26 cellular contexts compared by ENCODE assay signal in the genomic region with DNA sequence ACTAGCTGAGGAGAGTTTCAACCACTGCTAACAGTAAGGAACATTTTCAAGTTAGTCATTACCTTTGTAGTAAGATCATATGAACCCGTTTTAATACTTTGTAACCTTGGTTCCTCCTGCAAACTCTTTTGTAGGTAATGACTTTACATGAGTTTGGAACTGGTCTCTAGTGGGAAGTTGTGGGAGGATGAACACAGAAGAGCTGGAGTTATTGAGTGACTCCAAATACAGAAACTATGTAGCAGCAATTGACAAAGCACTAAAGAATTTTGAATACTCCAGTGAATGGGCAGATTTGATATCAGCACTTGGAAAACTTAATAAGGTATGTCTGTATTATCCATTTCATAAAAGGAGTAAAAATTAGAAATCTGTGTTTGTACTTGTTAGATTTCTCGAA. TPM values are rescaled to one million over a fixed set of nuclear protein-coding genes. Genes with fewer than 3 reads are reported as not detected.
DNase-seq lines count a peak whose midpoint lies in the region; ATAC-seq and TF ChIP-seq lines count a peak whose summit lies in the region.
"Had no signal": no experiment of that assay in that cellular context is flagged by ENCODE, and none has a peak within 500 bp of the region (broad histone marks: within the 10 kb centered on the region; RNA-seq: fewer than 3 reads in every experiment).

No MANE protein-coding gene starts in this region.

- H3K4me1 Mint-ChIP-seq in nephron: peaks cover 25% of the 10 kb centered on the region
- H3K4me1 Mint-ChIP-seq: activated CD4-positive, alpha-beta memory T cell treated with anti-CD3 and anti-CD28 coated beads, Interleukin-2, amount 10 ng/mL, durations not matched to agents 7 days and 5 days had no signal

- H3K27me3 ChIP-seq in SK-N-SH (ENCODE audit: insufficient read depth): no peaks in the 10 kb centered on the region
- H3K27me3 ChIP-seq: adrenal gland had no signal

- CTCF ChIA-PET in SK-N-SH (lab: Yijun Ruan, JAX): interaction anchor here (1.4 to 4.4 kb wide), 3 partner anchors 12 to 30 kb away, joined by 4 to 22 read pairs (median 5); partner anchors contain the start of genes DOP1A and UBE3D

- H3K4me3 Mint-ChIP-seq in nephron: no peak overlapping the region
- H3K4me3 Mint-ChIP-seq: activated CD4-positive, alpha-beta memory T cell treated with anti-CD3 and anti-CD28 coated beads, Interleukin-2, amount 10 ng/mL, durations not matched to agents 7 days and 5 days; CD4-positive, CD25-positive, alpha-beta regulatory T cell; naive B cell; type B pancreatic cell had no signal

- POLR2A ChIA-PET in SK-N-SH (lab: Yijun Ruan, JAX): no interaction called here

- peaks cover 7% of the 10 kb centered on the region; the same call in 1 of the 2 replicates for H3K79me2 ChIP-seq in SK-N-SH (ENCODE audit: insufficient read depth)

- peaks cover 0 to 6% of the 10 kb centered on the region in 2 experiments; a peak in 2 of 4 replicates for H3K4me1 ChIP-seq in SK-N-SH (ENCODE audit: control insufficient read depth in 1 of 2, insufficient read depth in 2 of 2, low read depth in 1 of 2, low read length in 1 of 2)
- H3K4me1 ChIP-seq in mucosa of descending colon (ENCODE audit: low read depth): no peaks in the 10 kb centered on the region

- H3K4me3 ChIP-seq in SK-N-SH (ENCODE audit: low read depth in 2 of 2, low read length in 1 of 2) (no peak overlapping the region), epithelial cell of proximal tubule (ENCODE audit: low read depth, low read length) (no peak overlapping the region), mucosa of descending colon (no peak overlapping the region)
- H3K4me3 ChIP-seq: adrenal gland, GM12878 had no signal

- no peak overlapping the region for H2AFZ ChIP-seq in SK-N-SH (ENCODE audit: low read depth)

- no peak for ATAC-seq in HG03520 (IDR thresholded peaks at IDR 0.05; ENCODE audit: unreplicated experiment)
- ATAC-seq in mucosa of descending colon: no peak
- ATAC-seq: GM12878, right cardiac atrium had no signal

- H3K9me3 Mint-ChIP-seq in nephron: peaks cover 2% of the 10 kb centered on the region
- H3K9me3 Mint-ChIP-seq: type B pancreatic cell had no signal

- peaks cover 4 to 8% of the 10 kb centered on the region in 2 experiments for H3K36me3 ChIP-seq in SK-N-SH (replicated peaks in 1 of 2; ENCODE audit: control insufficient read depth in 1 of 2, insufficient read depth in 2 of 2, low read length in 1 of 2)
- H3K36me3 ChIP-seq in mucosa of descending colon (ENCODE audit: low read depth): no peaks in the 10 kb centered on the region
- H3K36me3 ChIP-seq: adrenal gland had no signal

- peaks cover 8% of the 10 kb centered on the region for H3F3A ChIP-seq in SK-N-SH (replicated peaks; ENCODE audit: insufficient read depth)

- no peaks in the 10 kb centered on the region for H4K20me1 ChIP-seq in SK-N-SH (ENCODE audit: insufficient read depth)

- TF ChIP-seq EP300 in SK-N-SH (IDR thresholded peaks at IDR 0.05; ENCODE audit: borderline replicate concordance in 1 of 2, low read depth in 1 of 2, low read length in 1 of 2): no peak

- TF ChIP-seq RAD21 in SK-N-SH (IDR thresholded peaks at IDR 0.05; ENCODE audit: low read length): no peak

- DNase-seq in AG20443 (ENCODE audit: low spot score) (peak; percentile 25), SK-N-SH (no peak), epithelial cell of proximal tubule (ENCODE audit: low read depth) (peak; percentile 7), KG1 (lab: John Stamatoyannopoulos, UW) (no peak), SHP77 (lab: John Stamatoyannopoulos, UW) (no peak), mucosa of descending colon (no peak)
- DNase-seq: activated CD4-positive, alpha-beta memory T cell treated with anti-CD3 and anti-CD28 coated beads, Interleukin-2, amount 10 ng/mL, durations not matched to agents 7 days and 5 days; activated gamma-delta T cell treated with Interleukin-2 at 50 U/mL for 16 hours; adrenal gland; CD4-positive, CD25-positive, alpha-beta regulatory T cell; central memory CD4-positive, alpha-beta T cell; DMS153; hypothalamus; islet precursor cell; Karpas-422; naive B cell; NCI-H1694; NCI-H2171; NCI-H526; right cardiac atrium; T1000 had no signal

- no peak overlapping the region for H3K9ac ChIP-seq in SK-N-SH

- 0 out of 2 replicates have a peak overlapping the region, but pooled peaks have one; percentile 36 for H3K4me2 ChIP-seq in SK-N-SH

- TF ChIP-seq CTCF in SK-N-SH (IDR thresholded peaks at IDR 0.05) (no peak), epithelial cell of proximal tubule (conservative IDR thresholded peaks at IDR 0.05; ENCODE audit: low read depth, low read length) (no peak), nephron (IDR thresholded peaks at IDR 0.05; ENCODE audit: unreplicated experiment in 3 of 3) (no peak), mucosa of descending colon (IDR thresholded peaks at IDR 0.05) (no peak)

- intact Hi-C loops in mucosa of descending colon (cut with DNase I, micrococcal nuclease): no loop called here

- 85% methylated on average over 2 of the region's 2 CpGs for WGBS in SK-N-SH (ENCODE audit: low lambda C conversion rate)

- peak overlapping the region in 1 of 2 experiments; percentile 45; a peak in 2 of 4 replicates for H3K27ac ChIP-seq in SK-N-SH (ENCODE audit: low read depth in 2 of 2, low read length in 1 of 2)
- H3K27ac ChIP-seq: adrenal gland, epithelial cell of prostate had no signal

- H3K9me3 ChIP-seq in SK-N-SH (no peaks in the 10 kb centered on the region), mucosa of descending colon (no peaks in the 10 kb centered on the region)
- H3K9me3 ChIP-seq: adrenal gland had no signal

- H3K27ac Mint-ChIP-seq in nephron: peak overlapping the region; percentile 59 to 84 (median 64)
- H3K27ac Mint-ChIP-seq: activated CD4-positive, alpha-beta memory T cell treated with anti-CD3 and anti-CD28 coated beads, Interleukin-2, amount 10 ng/mL, durations not matched to agents 7 days and 5 days; type B pancreatic cell had no signal

- no peaks in the 10 kb centered on the region for H3K9me2 ChIP-seq in SK-N-SH

- H3K27me3 Mint-ChIP-seq in nephron (ENCODE audit: low read depth): no peaks in the 10 kb centered on the region
- H3K27me3 Mint-ChIP-seq: activated CD4-positive, alpha-beta memory T cell treated with anti-CD3 and anti-CD28 coated beads, Interleukin-2, amount 10 ng/mL, durations not matched to agents 7 days and 5 days; CD4-positive, CD25-positive, alpha-beta regulatory T cell; naive B cell; type B pancreatic cell had no signal

- H3K36me3 Mint-ChIP-seq in nephron (ENCODE audit: low read depth): peaks cover 22% of the 10 kb centered on the region

TF ChIP-seq in SK-N-SH, 30 proteins besides CTCF, POLR2A, EP300 and RAD21 (continues in another document):
- TF ChIP-seq TAF1 (IDR thresholded peaks at IDR 0.05; ENCODE audit: borderline replicate concordance, low read depth, low read length): no peak
- TF ChIP-seq GABPA (IDR thresholded peaks at IDR 0.05; ENCODE audit: low read depth): no peak
- TF ChIP-seq FOSL2 (IDR thresholded peaks at IDR 0.05; ENCODE audit: borderline replicate concordance, low read depth): no peak
- TF ChIP-seq SMC3 (IDR thresholded peaks at IDR 0.05; ENCODE audit: low read depth, low read length): no peak
- no peak for TF ChIP-seq SIN3A (IDR thresholded peaks at IDR 0.05; ENCODE audit: borderline replicate concordance, low read depth, low read length)
- TF ChIP-seq MXI1 (IDR thresholded peaks at IDR 0.05; ENCODE audit: low read depth, low read length): no peak
- no peak for TF ChIP-seq FOXJ3 (CRISPR knock-in tag; IDR thresholded peaks at IDR 0.05)
- TF ChIP-seq GATA2 (CRISPR knock-in tag; IDR thresholded peaks at IDR 0.05): no peak
- TF ChIP-seq, protein P1, sequence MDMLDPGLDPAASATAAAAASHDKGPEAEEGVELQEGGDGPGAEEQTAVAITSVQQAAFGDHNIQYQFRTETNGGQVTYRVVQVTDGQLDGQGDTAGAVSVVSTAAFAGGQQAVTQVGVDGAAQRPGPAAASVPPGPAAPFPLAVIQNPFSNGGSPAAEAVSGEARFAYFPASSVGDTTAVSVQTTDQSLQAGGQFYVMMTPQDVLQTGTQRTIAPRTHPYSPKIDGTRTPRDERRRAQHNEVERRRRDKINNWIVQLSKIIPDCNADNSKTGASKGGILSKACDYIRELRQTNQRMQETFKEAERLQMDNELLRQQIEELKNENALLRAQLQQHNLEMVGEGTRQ (IDR thresholded peaks at IDR 0.05; ENCODE audit: borderline replicate concordance, low read depth, low read length): no peak
- TF ChIP-seq RCOR1 (IDR thresholded peaks at IDR 0.05; ENCODE audit: low read length): no peak
- TF ChIP-seq NFIC (IDR thresholded peaks at IDR 0.05; ENCODE audit: borderline replicate concordance): no peak
- no peak for TF ChIP-seq CHD2 (IDR thresholded peaks at IDR 0.05; ENCODE audit: low read length, partially characterized antibody)
- TF ChIP-seq TEAD4 (IDR thresholded peaks at IDR 0.05; ENCODE audit: borderline replicate concordance, insufficient read depth): no peak
- TF ChIP-seq, protein P2, sequence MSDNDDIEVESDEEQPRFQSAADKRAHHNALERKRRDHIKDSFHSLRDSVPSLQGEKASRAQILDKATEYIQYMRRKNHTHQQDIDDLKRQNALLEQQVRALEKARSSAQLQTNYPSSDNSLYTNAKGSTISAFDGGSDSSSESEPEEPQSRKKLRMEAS (IDR thresholded peaks at IDR 0.05; ENCODE audit: low read depth): no peak
- TF ChIP-seq, protein P3, sequence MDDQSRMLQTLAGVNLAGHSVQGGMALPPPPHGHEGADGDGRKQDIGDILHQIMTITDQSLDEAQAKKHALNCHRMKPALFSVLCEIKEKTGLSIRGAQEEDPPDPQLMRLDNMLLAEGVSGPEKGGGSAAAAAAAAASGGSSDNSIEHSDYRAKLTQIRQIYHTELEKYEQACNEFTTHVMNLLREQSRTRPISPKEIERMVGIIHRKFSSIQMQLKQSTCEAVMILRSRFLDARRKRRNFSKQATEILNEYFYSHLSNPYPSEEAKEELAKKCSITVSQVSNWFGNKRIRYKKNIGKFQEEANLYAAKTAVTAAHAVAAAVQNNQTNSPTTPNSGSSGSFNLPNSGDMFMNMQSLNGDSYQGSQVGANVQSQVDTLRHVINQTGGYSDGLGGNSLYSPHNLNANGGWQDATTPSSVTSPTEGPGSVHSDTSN (IDR thresholded peaks at IDR 0.05): no peak
- TF ChIP-seq POLR2AphosphoS5 (IDR thresholded peaks at IDR 0.05; ENCODE audit: low read depth, low read length): no peak

RNA-seq across cellular contexts. Expression of gene DOP1A, which starts 29.3 kb away (rescaled TPM):
- 3.4 and 4.0 TPM in 2 replicates for polyA plus RNA-seq in SK-N-SH (2012; rRNA removed)
- polyA plus RNA-seq in SK-N-SH (2012; cell fraction: cytosol; rRNA removed): 2.8 and 3.0 TPM in 2 replicates
- 6.0 and 13.1 TPM in 2 replicates for polyA plus RNA-seq in SK-N-SH (2012; cell fraction: nucleus; rRNA removed)
- 4.4 and 8.5 TPM in 2 replicates for total RNA-seq in epithelial cell of proximal tubule
- 10 to 100 TPM; 28.0 to 35.8 (median 30.4) TPM for total RNA-seq in mucosa of descending colon

RNA-seq across cellular contexts. Expression of gene UBE3D, which starts 31.1 kb away (rescaled TPM):
- 3.4 and 3.8 TPM in 2 replicates for polyA plus RNA-seq in SK-N-SH (2012; rRNA removed)
- polyA plus RNA-seq in SK-N-SH (2012; cell fraction: cytosol; rRNA removed): 4.0 and 4.9 TPM in 2 replicates
- polyA plus RNA-seq in SK-N-SH (2012; cell fraction: nucleus; rRNA removed): 3.3 and 4.8 TPM in 2 replicates
- total RNA-seq in epithelial cell of proximal tubule: 5.9 and 8.2 TPM in 2 replicates
- 1 to 10 TPM; 4.3 to 4.8 (median 4.7) TPM for total RNA-seq in mucosa of descending colon

Comparison
In these comparisons a context has a peak if more than half of its experiments do, and no peak if none do; other contexts are left out.
1. DNase-seq: peak in AG20443 (single experiment) and epithelial cell of proximal tubule (single experiment); none in SK-N-SH (single experiment), KG1 (single experiment), SHP77 (0 of 2) and mucosa of descending colon (0 of 3).